In genomic region chr6:30686908-30687658, GRCh38 we compare ENCODE assay signal across 8 cellular contexts. TPM values are rescaled to one million over a fixed set of nuclear protein-coding genes. Genes with fewer than 3 reads are reported as not detected.
DNase-seq lines count a peak whose midpoint lies in the region; ATAC-seq and TF ChIP-seq lines count a peak whose summit lies in the region.

No MANE protein-coding gene starts in this region.

- peak overlapping the region; percentile 98 for H3K4ac ChIP-seq in IMR-90 (ENCODE audit: low read depth, low read length)

- H2AFZ ChIP-seq in IMR-90 (replicated peaks; ENCODE audit: low read length, poor library complexity), result peak overlapping the region; percentile 89
- H2AFZ ChIP-seq in OCI-LY7 (ENCODE audit: low read length), result no peak overlapping the region

- peaks cover 44% of the 10 kb centered on the region for H3K4me1 Mint-ChIP-seq in activated T-cell treated with anti-CD3 and anti-CD28 coated beads, Interleukin-2, amount 50 U/mL, for 24 hours (ENCODE audit: low read depth)

- peak overlapping the region; percentile 97 for H3K4me3 ChIP-seq in IMR-90 (ENCODE audit: insufficient read depth, low read depth, low read length)
- peak overlapping the region; percentile 95 for H3K4me3 ChIP-seq in OCI-LY7 (ENCODE audit: low read depth, low read length, poor library complexity, severe bottlenecking)

- peaks cover 38% of the 10 kb centered on the region for H4K20me1 ChIP-seq in IMR-90 (ENCODE audit: insufficient read depth, low read length)
- peaks cover 7% of the 10 kb centered on the region; the same call in 1 of the 2 replicates for H4K20me1 ChIP-seq in OCI-LY7 (ENCODE audit: insufficient read depth, low read length)

- intact Hi-C loops in IMR-90 (cut with micrococcal nuclease) (loop anchor here (1.0 kb wide), 1 partner anchor 35 kb away; no protein-coding TSS in a partner anchor), OCI-LY7 (cut with micrococcal nuclease; ENCODE audit: unreplicated experiment) (loop anchor here (5.0 to 10.0 kb wide), 2 partner anchors 70 to 808 kb away; partner anchors contain the start of genes MICB, MRPS18B and PPP1R10)

- peak overlapping the region; percentile 99 for H3K27ac Mint-ChIP-seq in activated T-cell treated with anti-CD3 and anti-CD28 coated beads, Interleukin-2, amount 50 U/mL, for 24 hours

- no peaks in the 10 kb centered on the region for H3K27me3 ChIP-seq in IMR-90 (ENCODE audit: control insufficient read depth, insufficient read depth, low read length)

- peak overlapping the region; percentile 97 for H3K14ac ChIP-seq in IMR-90 (replicated peaks; ENCODE audit: low read depth, low read length)

- H4K91ac ChIP-seq in IMR-90 (ENCODE audit: insufficient read depth, low read depth, low read length), result peak overlapping the region; percentile 98

- peak overlapping the region; percentile 82 for H2BK120ac ChIP-seq in IMR-90 (ENCODE audit: low read depth, low read length)

- BruUV-seq in IMR-90 (replicated peaks; lab: Mats Ljungman, UMichigan), result no TSS peak
- no TSS peak for BruUV-seq in OCI-LY7 (replicated peaks; lab: Mats Ljungman, UMichigan)

- peak overlapping the region; percentile 97 for H2BK5ac ChIP-seq in IMR-90 (ENCODE audit: low read depth, low read length, poor library complexity, severe bottlenecking)

- peak overlapping the region; percentile 88 to 96 for H4K8ac ChIP-seq in IMR-90 (ENCODE audit: low read depth in 2 of 2, low read length in 2 of 2)

- WGBS in IMR-90 (ENCODE audit: extremely low coverage in 2 of 2, insufficient read length in 1 of 2), 2 experiments, result 7% methylated on average over 3 of the region's 52 CpGs; no CpG with 5 or more reads in 1 of the 2 experiments

- no peaks in the 10 kb centered on the region for H3K27me3 Mint-ChIP-seq in activated T-cell treated with anti-CD3 and anti-CD28 coated beads, Interleukin-2, amount 50 U/mL, for 24 hours

- H3K79me2 ChIP-seq in OCI-LY7 (ENCODE audit: insufficient read depth, low read depth, low read length), result peaks cover 78% of the 10 kb centered on the region

- peaks cover 19% of the 10 kb centered on the region for H3K4me1 ChIP-seq in IMR-90 (ENCODE audit: control insufficient read depth, insufficient read depth, low read length)
- H3K4me1 ChIP-seq in OCI-LY7 (ENCODE audit: insufficient read depth, low read length, poor library complexity, severe bottlenecking), result peaks cover 34% of the 10 kb centered on the region

- peak; percentile 84 for DNase-seq in COLO829 (ENCODE audit: low spot score)
- DNase-seq in IMR-90, result peak; percentile 96
- peak; percentile 98 for DNase-seq in OCI-LY7 (ENCODE audit: low spot score)
- DNase-seq in activated T-cell treated with anti-CD3 and anti-CD28 coated beads, Interleukin-2, amount 50 U/mL, for 24 hours, result peak; percentile 89
- peak; percentile 100 for DNase-seq in myocyte (ENCODE audit: low read depth)
- DNase-seq in stimulated activated CD8-positive, alpha-beta memory T cell treated with anti-CD3 and anti-CD28 coated beads, Interleukin-7, amount 100 ng/mL, for 48 hours (ENCODE audit: extremely low read depth in 1 of 2, low read depth in 1 of 2), result peak; percentile 78 to 90

- peak overlapping the region; percentile 95 for H3K56ac ChIP-seq in IMR-90 (ENCODE audit: extremely low read depth, insufficient read depth, low read length)

- TF ChIP-seq RAD21 in IMR-90 (IDR thresholded peaks at IDR 0.05; ENCODE audit: low read length), result no peak

- peak overlapping the region; percentile 73 for H3K4me2 ChIP-seq in IMR-90 (ENCODE audit: low read depth, low read length)
- H3K4me2 ChIP-seq in OCI-LY7 (ENCODE audit: low read length), result peak overlapping the region; percentile 99

- H2AK5ac ChIP-seq in IMR-90 (ENCODE audit: low read depth, low read length), result peak overlapping the region; percentile 98

- H4K5ac ChIP-seq in IMR-90 (ENCODE audit: low read depth, low read length), result peak overlapping the region; percentile 71

- peak overlapping the region; percentile 93 for H3K18ac ChIP-seq in IMR-90 (ENCODE audit: low read depth, low read length)

- dilution Hi-C loops in IMR-90 (cut with HindIII; ENCODE audit: low sequenced_read_pairs, unreplicated experiment), result no loop called here

- peak overlapping the region; percentile 93 for H3K23ac ChIP-seq in IMR-90 (ENCODE audit: low read depth, low read length)

- H3K9me1 ChIP-seq in IMR-90 (ENCODE audit: insufficient read depth, low read length), result peaks cover 13% of the 10 kb centered on the region

- no peak overlapping the region for H2BK20ac ChIP-seq in IMR-90 (ENCODE audit: low read depth, low read length)

- H2AK9ac ChIP-seq in IMR-90 (replicated peaks; ENCODE audit: low read depth, low read length, poor library complexity), result peak overlapping the region; percentile 100

- CTCF ChIA-PET in IMR-90 (lab: Yijun Ruan, JAX), result interaction anchor here (0.7 to 2.2 kb wide), 2 partner anchors 8 to 36 kb away, joined by 3 to 6 read pairs; no protein-coding TSS in a partner anchor
- CTCF ChIA-PET in OCI-LY7 (lab: Charles Lee; ENCODE audit: unreplicated experiment), result no interaction called here

- peaks cover 18 to 44% of the 10 kb centered on the region in 2 experiments; a peak in 3 of 4 replicates for H3K79me1 ChIP-seq in IMR-90 (ENCODE audit: low read depth in 1 of 2, low read length in 2 of 2)

- H3K36me3 ChIP-seq in IMR-90 (ENCODE audit: control insufficient read depth, insufficient read depth, low read length), result peaks cover 22% of the 10 kb centered on the region
- H3K36me3 ChIP-seq in OCI-LY7 (ENCODE audit: insufficient read depth, low read length), result peaks cover 39% of the 10 kb centered on the region

- TF ChIP-seq POLR2A in IMR-90 (IDR thresholded peaks at IDR 0.05; ENCODE audit: low read depth, low read length), result 0 out of 2 replicates have a peak, but pooled peaks have one; percentile 34

- TF ChIP-seq CTCF in IMR-90 (conservative IDR thresholded peaks at IDR 0.05; ENCODE audit: low read depth, low read length), result no peak
- no peak for TF ChIP-seq CTCF in OCI-LY7 (conservative IDR thresholded peaks at IDR 0.05; ENCODE audit: low read length)

- H3K27ac ChIP-seq in IMR-90 (ENCODE audit: insufficient read depth, low read length) (peak overlapping the region; percentile 99), OCI-LY7 (ENCODE audit: low read depth, low read length, poor library complexity, severe bottlenecking) (peak overlapping the region; percentile 95)

- H3K9ac ChIP-seq in IMR-90 (ENCODE audit: low read depth, low read length), result peak overlapping the region; percentile 97

- H3K9me2 ChIP-seq in OCI-LY7 (ENCODE audit: insufficient read depth, low read length), result no peaks in the 10 kb centered on the region

- H3K9me3 Mint-ChIP-seq in activated T-cell treated with anti-CD3 and anti-CD28 coated beads, Interleukin-2, amount 50 U/mL, for 24 hours, result no peaks in the 10 kb centered on the region

- peak overlapping the region; percentile 94 for H3K4me3 Mint-ChIP-seq in activated T-cell treated with anti-CD3 and anti-CD28 coated beads, Interleukin-2, amount 50 U/mL, for 24 hours

- POLR2A ChIA-PET in IMR-90 (lab: Charles Lee; ENCODE audit: unreplicated experiment) (interaction anchor here (0.5 to 0.6 kb wide), 3 partner anchors 15 to 60 kb away, joined by 3 to 7 read pairs (median 3); no protein-coding TSS in a partner anchor), OCI-LY7 (lab: Charles Lee) (interaction anchor here (1.0 to 6.3 kb wide), 3 partner anchors 17 to 33 kb away, joined by 4 to 71 read pairs (median 4); partner anchors contain the start of genes MDC1 and TUBB)

- peak; percentile 42 for ATAC-seq in GM21390 (IDR thresholded peaks at IDR 0.05; ENCODE audit: unreplicated experiment)
- peak; percentile 63 for ATAC-seq in IMR-90 (ENCODE audit: low read depth)
- ATAC-seq in esophagus mucosa, result peak; percentile 82

- peak overlapping the region; percentile 40; the same call in 1 of the 3 replicates for H2BK15ac ChIP-seq in IMR-90 (ENCODE audit: low read depth, low read length)

- in situ Hi-C loops in IMR-90 (cut with MboI; ENCODE audit: low sequenced_read_pairs), result no loop called here

- H3K36me3 Mint-ChIP-seq in activated T-cell treated with anti-CD3 and anti-CD28 coated beads, Interleukin-2, amount 50 U/mL, for 24 hours (ENCODE audit: low read depth), result peaks cover 63% of the 10 kb centered on the region

- H3K9me3 ChIP-seq in IMR-90 (ENCODE audit: control insufficient read depth, insufficient read depth, low read length) (no peaks in the 10 kb centered on the region), OCI-LY7 (ENCODE audit: low read length) (no peaks in the 10 kb centered on the region)

RNA-seq across cellular contexts. Expression of gene PPP1R18, which starts 0.6 kb away (rescaled TPM):
- total RNA-seq in IMR-90 (2012; rRNA removed) (31.9 and 32.8 TPM in 2 replicates), OCI-LY7 (2022) (106 and 109 TPM in 2 replicates), esophagus mucosa (22.9 TPM), myocyte (89.3 and 103 TPM in 2 replicates)
- polyA plus RNA-seq in IMR-90 (2012; rRNA removed), result 129 and 134 TPM in 2 replicates
- polyA plus RNA-seq in IMR-90 (2012; cell fraction: cytosol; rRNA removed), result 129 and 140 TPM in 2 replicates
- polyA plus RNA-seq in IMR-90 (2012; cell fraction: nucleus; rRNA removed; ENCODE audit: low replicate concordance), result 114 and 118 TPM in 2 replicates
- total RNA-seq in OCI-LY7 (2014; rRNA removed; shearing (Covaris generic)), result 65.2 and 66.9 TPM in 2 replicates
- 105 TPM for polyA plus RNA-seq in myocyte (2012)

RNA-seq across cellular contexts. Expression of gene NRM, which starts 3.7 kb away (rescaled TPM):
- 1.7 and 2.2 TPM in 2 replicates for total RNA-seq in IMR-90 (2012; rRNA removed)
- polyA plus RNA-seq in IMR-90 (2012; rRNA removed), result 27.0 and 29.1 TPM in 2 replicates
- polyA plus RNA-seq in IMR-90 (2012; cell fraction: cytosol; rRNA removed), result 21.0 and 21.9 TPM in 2 replicates
- polyA plus RNA-seq in IMR-90 (2012; cell fraction: nucleus; rRNA removed; ENCODE audit: low replicate concordance), result 15.5 and 15.8 TPM in 2 replicates
- total RNA-seq in OCI-LY7 (2014; rRNA removed; shearing (Covaris generic)), result 13.6 and 18.6 TPM in 2 replicates
- total RNA-seq in OCI-LY7 (2022), result 36.7 and 44.0 TPM in 2 replicates
- 12.7 TPM for total RNA-seq in esophagus mucosa
- total RNA-seq in myocyte, result 2.9 and 4.5 TPM in 2 replicates
- 19.4 TPM for polyA plus RNA-seq in myocyte (2012)

RNA-seq across cellular contexts. Expression of gene DHX16, which starts 14.3 kb away (rescaled TPM):
- 43.9 and 48.4 TPM in 2 replicates for total RNA-seq in IMR-90 (2012; rRNA removed)
- 47.9 and 48.3 TPM in 2 replicates for polyA plus RNA-seq in IMR-90 (2012; rRNA removed)
- polyA plus RNA-seq in IMR-90 (2012; cell fraction: cytosol; rRNA removed), result 31.6 and 38.3 TPM in 2 replicates
- 89.6 and 98.6 TPM in 2 replicates for polyA plus RNA-seq in IMR-90 (2012; cell fraction: nucleus; rRNA removed; ENCODE audit: low replicate concordance)
- total RNA-seq in OCI-LY7 (2014; rRNA removed; shearing (Covaris generic)), result 27.1 and 30.5 TPM in 2 replicates
- total RNA-seq in OCI-LY7 (2022), result 32.1 and 37.5 TPM in 2 replicates
- total RNA-seq in esophagus mucosa, result 17.8 TPM
- total RNA-seq in myocyte, result 25.3 and 28.8 TPM in 2 replicates
- polyA plus RNA-seq in myocyte (2012), result 30.4 TPM

RNA-seq across cellular contexts. Expression of gene MDC1, which starts 30.0 kb away (rescaled TPM):
- total RNA-seq in IMR-90 (2012; rRNA removed) (3.6 and 4.5 TPM in 2 replicates), OCI-LY7 (2022) (107 and 133 TPM in 2 replicates), esophagus mucosa (15.7 TPM), myocyte (8.0 and 8.2 TPM in 2 replicates)
- 12.1 and 12.4 TPM in 2 replicates for polyA plus RNA-seq in IMR-90 (2012; rRNA removed)
- polyA plus RNA-seq in IMR-90 (2012; cell fraction: cytosol; rRNA removed), result 6.0 and 8.0 TPM in 2 replicates
- polyA plus RNA-seq in IMR-90 (2012; cell fraction: nucleus; rRNA removed; ENCODE audit: low replicate concordance), result 30.2 and 33.9 TPM in 2 replicates
- 35.0 and 41.6 TPM in 2 replicates for total RNA-seq in OCI-LY7 (2014; rRNA removed; shearing (Covaris generic))
- 17.6 TPM for polyA plus RNA-seq in myocyte (2012)

RNA-seq across cellular contexts. Expression of gene TUBB, which starts 33.1 kb away (rescaled TPM):
- total RNA-seq in IMR-90 (2012; rRNA removed), result 1,207 and 1,401 TPM in 2 replicates
- 2,004 and 2,008 TPM in 2 replicates for polyA plus RNA-seq in IMR-90 (2012; rRNA removed)
- polyA plus RNA-seq in IMR-90 (2012; cell fraction: cytosol; rRNA removed), result 811 and 1,574 TPM in 2 replicates
- 419 and 725 TPM in 2 replicates for polyA plus RNA-seq in IMR-90 (2012; cell fraction: nucleus; rRNA removed; ENCODE audit: low replicate concordance)
- total RNA-seq in OCI-LY7 (2014; rRNA removed; shearing (Covaris generic)), result 1,287 and 1,346 TPM in 2 replicates
- 1,244 and 1,350 TPM in 2 replicates for total RNA-seq in OCI-LY7 (2022)
- total RNA-seq in esophagus mucosa, result 327 TPM
- 562 and 698 TPM in 2 replicates for total RNA-seq in myocyte
- polyA plus RNA-seq in myocyte (2012), result 954 TPM

Comparison
In these comparisons a context has a peak if more than half of its experiments do, and no peak if none do; other contexts are left out.
1. Peak in every context shown above with its lines: DNase-seq, ATAC-seq, H3K4me3 ChIP-seq and H3K27ac ChIP-seq.